In genomic region chr18:55588876-55589595, GRCh38 we compare ENCODE assay signal across 8 cellular contexts. TPM values are rescaled to one million over a fixed set of nuclear protein-coding genes. Genes with fewer than 3 reads are reported as not detected.
DNase-seq lines count a peak whose midpoint lies in the region; ATAC-seq and TF ChIP-seq lines count a peak whose summit lies in the region.

No MANE protein-coding gene starts in this region.

- 1 to 2% methylated on average over 12 of the region's 12 CpGs for WGBS in esophagus squamous epithelium, 2 donors

- TF ChIP-seq CTCF in esophagus squamous epithelium (IDR thresholded peaks at IDR 0.05), result no peak
- TF ChIP-seq CTCF in neutrophil (IDR thresholded peaks at IDR 0.05), result no peak

- TF ChIP-seq POLR2A in esophagus squamous epithelium (IDR thresholded peaks at IDR 0.05), result no peak

- no peak for DNase-seq in activated naive CD4-positive, alpha-beta T cell treated with anti-CD3 and anti-CD28 coated beads for 36 hours
- no peak for DNase-seq in activated naive CD4-positive, alpha-beta T cell treated with Interleukin-2 at 50 U/mL for 16 hours
- DNase-seq in SJSA1 (ENCODE audit: low read depth in 1 of 2, low spot score in 2 of 2), result no peak
- DNase-seq in esophagus squamous epithelium (lab: John Stamatoyannopoulos, UW), result no peak
- DNase-seq in T-helper 17 cell, result no peak
- DNase-seq in activated CD4-positive, alpha-beta T cell treated with anti-CD3 and anti-CD28 coated beads, Interleukin-2, amount 50 U/mL, for 1 hour, result no peak

- peak overlapping the region; percentile 52 for H3K4me3 ChIP-seq in SJSA1
- H3K4me3 ChIP-seq in esophagus squamous epithelium, result peak overlapping the region; percentile 61 to 81 (median 77)
- peak overlapping the region; percentile 61 to 75 for H3K4me3 ChIP-seq in neutrophil (ENCODE audit: low read depth in 1 of 2, low read length in 1 of 2)

- CTCF ChIA-PET in activated naive CD4-positive, alpha-beta T cell treated with anti-CD3 and anti-CD28 coated beads for 36 hours (lab: Charles Lee), result no interaction called here

- peaks cover 19% of the 10 kb centered on the region for H3K4me1 Mint-ChIP-seq in activated naive CD4-positive, alpha-beta T cell treated with anti-CD3 and anti-CD28 coated beads for 36 hours (ENCODE audit: low read depth)
- peaks cover 7% of the 10 kb centered on the region for H3K4me1 Mint-ChIP-seq in T-helper 17 cell

- intact Hi-C loops in activated naive CD4-positive, alpha-beta T cell treated with anti-CD3 and anti-CD28 coated beads for 36 hours (cut with micrococcal nuclease), result loop anchor here (1.0 to 10.0 kb wide), 7 partner anchors 100 to 1848 kb away; partner anchors contain the start of genes ONECUT2 and WDR7
- intact Hi-C loops in esophagus squamous epithelium (cut with DNase I), result no loop called here

- peaks cover 2% of the 10 kb centered on the region for H3K36me3 Mint-ChIP-seq in activated naive CD4-positive, alpha-beta T cell treated with anti-CD3 and anti-CD28 coated beads for 36 hours (ENCODE audit: low read depth)
- peaks cover 3% of the 10 kb centered on the region for H3K36me3 Mint-ChIP-seq in T-helper 17 cell (ENCODE audit: low read depth)

- ATAC-seq in T-helper 17 cell (no peak), HG02678 (IDR thresholded peaks at IDR 0.05; ENCODE audit: unreplicated experiment) (no peak)

- peaks cover 59% of the 10 kb centered on the region for H3K27me3 Mint-ChIP-seq in activated naive CD4-positive, alpha-beta T cell treated with anti-CD3 and anti-CD28 coated beads for 36 hours (ENCODE audit: low read depth)
- H3K27me3 Mint-ChIP-seq in T-helper 17 cell, result peaks cover 72% of the 10 kb centered on the region

- H3K4me3 Mint-ChIP-seq in activated naive CD4-positive, alpha-beta T cell treated with anti-CD3 and anti-CD28 coated beads for 36 hours, result peak overlapping the region; percentile 70
- H3K4me3 Mint-ChIP-seq in T-helper 17 cell, result no peak overlapping the region

- peak overlapping the region; percentile 69 for H3K27ac ChIP-seq in SJSA1
- peak overlapping the region; percentile 87 to 97 (median 92) for H3K27ac ChIP-seq in esophagus squamous epithelium
- H3K27ac ChIP-seq in neutrophil, result peak overlapping the region; percentile 62

- H3K27me3 ChIP-seq in SJSA1 (replicated peaks), result no peaks in the 10 kb centered on the region
- no peaks in the 10 kb centered on the region for H3K27me3 ChIP-seq in esophagus squamous epithelium
- no peaks in the 10 kb centered on the region for H3K27me3 ChIP-seq in neutrophil

- no peaks in the 10 kb centered on the region for H3K9me3 Mint-ChIP-seq in activated naive CD4-positive, alpha-beta T cell treated with anti-CD3 and anti-CD28 coated beads for 36 hours

- H3K9me3 ChIP-seq in SJSA1 (replicated peaks) (no peaks in the 10 kb centered on the region), esophagus squamous epithelium (no peaks in the 10 kb centered on the region), neutrophil (no peaks in the 10 kb centered on the region), T-helper 17 cell (ENCODE audit: control insufficient read depth, low read length, poor library complexity, severe bottlenecking) (peaks cover 3% of the 10 kb centered on the region)

- no peak overlapping the region for H3K27ac Mint-ChIP-seq in activated naive CD4-positive, alpha-beta T cell treated with anti-CD3 and anti-CD28 coated beads for 36 hours
- no peak overlapping the region for H3K27ac Mint-ChIP-seq in T-helper 17 cell

- peaks cover 23% of the 10 kb centered on the region for H3K4me1 ChIP-seq in SJSA1 (replicated peaks)
- peaks cover 4 to 45% (median 9%) of the 10 kb centered on the region in 3 donors for H3K4me1 ChIP-seq in esophagus squamous epithelium
- H3K4me1 ChIP-seq in neutrophil (ENCODE audit: control insufficient read depth in 1 of 2, insufficient read depth in 1 of 2, low read depth in 1 of 2, low read length in 1 of 2), result peaks cover 30 to 35% of the 10 kb centered on the region in 2 experiments

- H3K36me3 ChIP-seq in SJSA1 (peaks cover 14% of the 10 kb centered on the region), esophagus squamous epithelium (no peaks in the 10 kb centered on the region), neutrophil (no peaks in the 10 kb centered on the region)

RNA-seq across cellular contexts. Expression of gene TCF4, which starts 1.0 kb away (rescaled TPM):
- under 1 TPM; 0.49 to 0.91 TPM for total RNA-seq in activated naive CD4-positive, alpha-beta T cell treated with anti-CD3 and anti-CD28 coated beads for 36 hours
- 33.6 and 55.8 TPM in 2 replicates for total RNA-seq in SJSA1 (2014; rRNA removed; shearing (Covaris generic))
- 10 to 100 TPM; 19.0 to 79.7 (median 26.0) TPM for total RNA-seq in esophagus squamous epithelium
- 1 to 10 TPM; 2.9 to 4.8 TPM for total RNA-seq in T-helper 17 cell
